Comparison of ENCODE assay signal across 17 cellular contexts in genomic region chr5:40233268-40233667, GRCh38.
DNase-seq lines count a peak whose midpoint lies in the region; TF ChIP-seq lines count a peak whose summit lies in the region.
"Had no signal": no experiment of that assay in that cellular context is flagged by ENCODE, and none has a peak within 500 bp of the region (broad histone marks: within the 10 kb centered on the region; RNA-seq: fewer than 3 reads in every experiment).

No MANE protein-coding gene starts in this region.

- H3K27ac Mint-ChIP-seq in HFFc6 = no peak overlapping the region
- H3K27ac Mint-ChIP-seq in Calu3 (ENCODE audit: unreplicated experiment) = no peak overlapping the region
- no peak overlapping the region for H3K27ac Mint-ChIP-seq in endothelial cell (ENCODE audit: unreplicated experiment)

- POLR2A ChIA-PET in GM10248 (lab: Yijun Ruan, JAX) = no interaction called here

- peaks cover 44% of the 10 kb centered on the region for H3K4me1 Mint-ChIP-seq in HFFc6 (ENCODE audit: low read depth)
- no peaks in the 10 kb centered on the region for H3K4me1 Mint-ChIP-seq in Calu3 (ENCODE audit: low read depth, unreplicated experiment)
- H3K4me1 Mint-ChIP-seq in endothelial cell (ENCODE audit: unreplicated experiment) = no peaks in the 10 kb centered on the region

- DNase-seq in EH (ENCODE audit: low read depth) = peak; percentile 55
- peak; percentile 6 for DNase-seq in HFFc6
- peak; percentile 22 for DNase-seq in amniotic epithelial cell (ENCODE audit: low read depth)
- DNase-seq in fibroblast of mammary gland (ENCODE audit: low read depth) = peak; percentile 39
- no peak for DNase-seq in NCI-H1694 treated with DMSO at 0.1 percent for 48 hours (lab: John Stamatoyannopoulos, UW)
- DNase-seq in Calu3 = no peak
- DNase-seq in GM10248 (ENCODE audit: extremely low spot score) = no peak
- no peak for DNase-seq in endothelial cell (ENCODE audit: low spot score)
- DNase-seq: DMS 273 treated with DMSO at 0.1 percent for 48 hours; NCI-H1105 treated with DMSO at 0.1 percent for 48 hours; NCI-H187; NCI-H446; NCI-H69; NK-92 treated with Interleukin-12 subunit alpha and Interleukin-12 subunit beta, amount 100 ng/mL, for 24 hours; SHP77 treated with DMSO at 0.1 percent for 48 hours had no signal

- H3K4me3 ChIP-seq in fibroblast of mammary gland (ENCODE audit: control insufficient read depth, low read depth, low read length) = no peak overlapping the region
- H3K4me3 ChIP-seq: A549, HAP-1 had no signal

- H3K36me3 Mint-ChIP-seq in HFFc6 (ENCODE audit: low read depth) (no peaks in the 10 kb centered on the region), Calu3 (ENCODE audit: insufficient read depth, unreplicated experiment) (no peaks in the 10 kb centered on the region), endothelial cell (ENCODE audit: low read depth, unreplicated experiment) (no peaks in the 10 kb centered on the region)

- BruUV-seq in Calu3 (replicated peaks; lab: Mats Ljungman, UMichigan) = no TSS peak

- H3K4me3 Mint-ChIP-seq in HFFc6 (no peak overlapping the region), Calu3 (ENCODE audit: low read depth, unreplicated experiment) (no peak overlapping the region), endothelial cell (ENCODE audit: unreplicated experiment) (no peak overlapping the region)

- CTCF ChIA-PET in Calu3 (lab: Charles Lee) = no interaction called here
- CTCF ChIA-PET in GM10248 (lab: Yijun Ruan, JAX) = no interaction called here

- intact Hi-C loops in Calu3 (cut with micrococcal nuclease; ENCODE audit: unreplicated experiment) = no loop called here

- H3K27me3 Mint-ChIP-seq in HFFc6 (ENCODE audit: insufficient read depth) (no peaks in the 10 kb centered on the region), Calu3 (ENCODE audit: unreplicated experiment) (no peaks in the 10 kb centered on the region), endothelial cell (ENCODE audit: unreplicated experiment) (no peaks in the 10 kb centered on the region)

- H3K9me3 Mint-ChIP-seq in HFFc6 = no peaks in the 10 kb centered on the region
- H3K9me3 Mint-ChIP-seq in Calu3 (ENCODE audit: low read depth, unreplicated experiment) = no peaks in the 10 kb centered on the region
- H3K9me3 Mint-ChIP-seq in endothelial cell (ENCODE audit: unreplicated experiment) = no peaks in the 10 kb centered on the region

- TF ChIP-seq CTCF in HFFc6 (IDR thresholded peaks at IDR 0.05) = no peak
- no peak for TF ChIP-seq CTCF in fibroblast of mammary gland (conservative IDR thresholded peaks at IDR 0.05; ENCODE audit: control insufficient read depth, insufficient read depth, low read depth, low read length)
- no peak for TF ChIP-seq CTCF in Calu3 (IDR thresholded peaks at IDR 0.05; ENCODE audit: unreplicated experiment)
- no peak for TF ChIP-seq CTCF in GM10248 (IDR thresholded peaks at IDR 0.05; ENCODE audit: control extremely low read depth, extremely low read depth, low read depth, missing control alignments)
- TF ChIP-seq CTCF in endothelial cell (IDR thresholded peaks at IDR 0.05; ENCODE audit: unreplicated experiment) = no peak

Comparison
In these comparisons a context has a peak if more than half of its experiments do, and no peak if none do; other contexts are left out.
1. DNase-seq: peak in EH (single experiment), HFFc6 (single experiment), amniotic epithelial cell (single experiment) and fibroblast of mammary gland (single experiment); none in NCI-H1694 treated with DMSO at 0.1 percent for 48 hours (single experiment), Calu3 (single experiment), GM10248 (single experiment) and endothelial cell (single experiment).